In genomic region chr22:30575011-30575671, GRCh38 we compare ENCODE assay signal across 1 cellular context.
TF ChIP-seq lines count a peak whose summit lies in the region.

No MANE protein-coding gene starts in this region.

TF ChIP-seq in GM23338, 12 proteins besides CTCF, POLR2A, EP300 and RAD21 (continued from another document):
- TF ChIP-seq REST (IDR thresholded peaks at IDR 0.05; ENCODE audit: unreplicated experiment) (no peak), CREB1 (CRISPR knock-in tag; IDR thresholded peaks at IDR 0.05; ENCODE audit: low read depth) (no peak), STAT1 (IDR thresholded peaks at IDR 0.05; ENCODE audit: unreplicated experiment) (no peak), EZH2 (IDR thresholded peaks at IDR 0.05; ENCODE audit: low read depth, unreplicated experiment) (no peak), ZNF331 (CRISPR knock-in tag; IDR thresholded peaks at IDR 0.05; ENCODE audit: low read depth) (no peak), JUNB (IDR thresholded peaks at IDR 0.05; ENCODE audit: unreplicated experiment) (no peak), ZNF114 (CRISPR knock-in tag; IDR thresholded peaks at IDR 0.05) (no peak), POLR2AphosphoS5 (IDR thresholded peaks at IDR 0.05; ENCODE audit: low read depth) (no peak), EZH2phosphoT487 (IDR thresholded peaks at IDR 0.05; ENCODE audit: unreplicated experiment) (no peak), NANOG (IDR thresholded peaks at IDR 0.05; ENCODE audit: borderline replicate concordance) (no peak), ETS1 (IDR thresholded peaks at IDR 0.05) (no peak)
